23 cellular contexts compared by ENCODE assay signal in genomic region chr6:1076531-1077453, GRCh38.
"Had no signal": no experiment of that assay in that cellular context is flagged by ENCODE, and none has a peak within 500 bp of the region (broad histone marks: within the 10 kb centered on the region; RNA-seq: fewer than 3 reads in every experiment).

No MANE protein-coding gene starts in this region.

- DNase-seq: activated CD4-positive, alpha-beta T cell treated with anti-CD3 and anti-CD28 coated beads, Interleukin-2, amount 50 U/mL, for 4 hours; activated naive CD4-positive, alpha-beta T cell treated with anti-CD3 and anti-CD28 coated beads, Interleukin-2, amount 50 U/mL, for 16 hours; activated T-cell treated with anti-CD3 and anti-CD28 coated beads for 4 hours; amygdala; central memory CD4-positive, alpha-beta T cell; effector CD4-positive, alpha-beta T cell; foreskin keratinocyte; glutamatergic neuron; natural killer cell; nucleus accumbens; posterior cingulate gyrus; T-cell; T-helper 9 cell; upper lobe of left lung had no signal

- H3K4me1 ChIP-seq: foreskin keratinocyte, right atrium auricular region had no signal

- H3K27ac ChIP-seq: body of pancreas, coronary artery, foreskin keratinocyte, right atrium auricular region, SK-N-MC, upper lobe of left lung had no signal

- H3K36me3 Mint-ChIP-seq: natural killer cell, T-cell had no signal

- H3K4me1 Mint-ChIP-seq: activated T-helper 17 cell treated with anti-CD3 and anti-CD28 coated beads, Interleukin-2, amount 50 U/mL, for 72 hours; natural killer cell; T-cell had no signal

- H3K9me3 ChIP-seq: body of pancreas, right atrium auricular region, upper lobe of left lung had no signal

- H3K27ac Mint-ChIP-seq: activated T-helper 17 cell treated with anti-CD3 and anti-CD28 coated beads, Interleukin-2, amount 50 U/mL, for 72 hours; natural killer cell; stimulated activated naive CD8-positive, alpha-beta T cell treated with anti-CD3 and anti-CD28 coated beads, Interleukin-15, Interleukin-2, amounts not matched to agents 100 ng/mL and 50 ng/mL, for 24 hours; T-cell had no signal

- H3K9me3 Mint-ChIP-seq: activated T-helper 17 cell treated with anti-CD3 and anti-CD28 coated beads, Interleukin-2, amount 50 U/mL, for 72 hours; natural killer cell; stimulated activated naive CD8-positive, alpha-beta T cell treated with anti-CD3 and anti-CD28 coated beads, Interleukin-15, Interleukin-2, amounts not matched to agents 100 ng/mL and 50 ng/mL, for 24 hours; T-cell had no signal

- H3K27me3 ChIP-seq: body of pancreas, foreskin keratinocyte, right atrium auricular region, upper lobe of left lung had no signal

- H3K4me3 Mint-ChIP-seq: activated T-helper 17 cell treated with anti-CD3 and anti-CD28 coated beads, Interleukin-2, amount 50 U/mL, for 72 hours; natural killer cell; stimulated activated naive CD8-positive, alpha-beta T cell treated with anti-CD3 and anti-CD28 coated beads, Interleukin-15, Interleukin-2, amounts not matched to agents 100 ng/mL and 50 ng/mL, for 24 hours; T-cell had no signal

- FAIRE-seq: endothelial cell of umbilical vein had no signal

- ATAC-seq: activated CD4-positive, CD25-positive, alpha-beta regulatory T cell treated with anti-CD3 and anti-CD28 coated beads, Interleukin-2, amount 50 U/mL, for 24 hours; activated T-helper 17 cell treated with anti-CD3 and anti-CD28 coated beads, Interleukin-2, amount 50 U/mL, for 72 hours; body of pancreas; foreskin keratinocyte; natural killer cell; T-cell had no signal

- H3K36me3 ChIP-seq: right atrium auricular region, upper lobe of left lung had no signal

- H3K4me3 ChIP-seq: body of pancreas, coronary artery, lung, right atrium auricular region, SK-N-MC, upper lobe of left lung had no signal
